In genomic region chr20:19314619-19315018, GRCh38 we compare ENCODE assay signal across 24 cellular contexts.
DNase-seq lines count a peak whose midpoint lies in the region; ATAC-seq and TF ChIP-seq lines count a peak whose summit lies in the region.
"Had no signal": no experiment of that assay in that cellular context is flagged by ENCODE, and none has a peak within 500 bp of the region (broad histone marks: within the 10 kb centered on the region; RNA-seq: fewer than 3 reads in every experiment).

No MANE protein-coding gene starts in this region.

- peaks cover 29 to 43% of the 10 kb centered on the region in 2 donors for H3K4me1 Mint-ChIP-seq in natural killer cell treated with Interleukin-12 subunit alpha and Interleukin-12 subunit beta and Interleukin-15 and Interleukin-18, amount 100 ng/mL, for 72 hours (ENCODE audit: low read depth in 2 of 2)
- no peaks in the 10 kb centered on the region for H3K4me1 Mint-ChIP-seq in stimulated activated effector memory CD8-positive, alpha-beta T cell treated with anti-CD3 and anti-CD28 coated beads, Interleukin-12 subunit alpha, Interleukin-12 subunit beta, amount 100 ng/mL, for 72 hours
- H3K4me1 Mint-ChIP-seq: CD4-positive, alpha-beta memory T cell had no signal

- peak overlapping the region; percentile 60 to 78 for H3K27ac Mint-ChIP-seq in natural killer cell treated with Interleukin-12 subunit alpha and Interleukin-12 subunit beta and Interleukin-15 and Interleukin-18, amount 100 ng/mL, for 72 hours
- H3K27ac Mint-ChIP-seq in stimulated activated effector memory CD8-positive, alpha-beta T cell treated with anti-CD3 and anti-CD28 coated beads, Interleukin-12 subunit alpha, Interleukin-12 subunit beta, amount 100 ng/mL, for 72 hours: no peak overlapping the region
- H3K27ac Mint-ChIP-seq: CD4-positive, alpha-beta memory T cell; GM23338 had no signal

- no peak overlapping the region for H3K4me2 ChIP-seq in osteoblast (ENCODE audit: insufficient read depth, low read length)
- H3K4me2 ChIP-seq: A549, BLaER1, GM23338, PC-9 had no signal

- H3K9me3 Mint-ChIP-seq in natural killer cell treated with Interleukin-12 subunit alpha and Interleukin-12 subunit beta and Interleukin-15 and Interleukin-18, amount 100 ng/mL, for 72 hours: no peaks in the 10 kb centered on the region
- no peaks in the 10 kb centered on the region for H3K9me3 Mint-ChIP-seq in stimulated activated effector memory CD8-positive, alpha-beta T cell treated with anti-CD3 and anti-CD28 coated beads, Interleukin-12 subunit alpha, Interleukin-12 subunit beta, amount 100 ng/mL, for 72 hours
- H3K9me3 Mint-ChIP-seq: GM23338 had no signal

- H3K36me3 ChIP-seq in RWPE2 (ENCODE audit: low read depth): no peaks in the 10 kb centered on the region
- no peaks in the 10 kb centered on the region for H3K36me3 ChIP-seq in ascending aorta
- no peaks in the 10 kb centered on the region for H3K36me3 ChIP-seq in osteoblast (ENCODE audit: insufficient read depth, low read length)
- H3K36me3 ChIP-seq: BLaER1, SJCRH30 had no signal

- peaks cover 0 to under 1% of the 10 kb centered on the region in 2 donors for H3K27me3 Mint-ChIP-seq in natural killer cell treated with Interleukin-12 subunit alpha and Interleukin-12 subunit beta and Interleukin-15 and Interleukin-18, amount 100 ng/mL, for 72 hours

- H3K27me3 ChIP-seq in RWPE2 (ENCODE audit: insufficient read depth, poor library complexity, severe bottlenecking) (no peaks in the 10 kb centered on the region), ascending aorta (no peaks in the 10 kb centered on the region), osteoblast (ENCODE audit: insufficient read depth, low read length) (no peaks in the 10 kb centered on the region)
- H3K27me3 ChIP-seq: BLaER1, SJCRH30 had no signal

- no peaks in the 10 kb centered on the region for H3K79me2 ChIP-seq in osteoblast (ENCODE audit: insufficient read depth, low read length)

- peak overlapping the region; percentile 26 for H3K4me3 Mint-ChIP-seq in natural killer cell treated with Interleukin-12 subunit alpha and Interleukin-12 subunit beta and Interleukin-15 and Interleukin-18, amount 100 ng/mL, for 72 hours
- H3K4me3 Mint-ChIP-seq in stimulated activated effector memory CD8-positive, alpha-beta T cell treated with anti-CD3 and anti-CD28 coated beads, Interleukin-12 subunit alpha, Interleukin-12 subunit beta, amount 100 ng/mL, for 72 hours: no peak overlapping the region
- H3K4me3 Mint-ChIP-seq: CD4-positive, alpha-beta memory T cell; GM23338 had no signal

- intact Hi-C loops in ascending aorta (cut with DNase I): no loop called here

- H3K36me3 Mint-ChIP-seq in natural killer cell treated with Interleukin-12 subunit alpha and Interleukin-12 subunit beta and Interleukin-15 and Interleukin-18, amount 100 ng/mL, for 72 hours: no peaks in the 10 kb centered on the region
- no peaks in the 10 kb centered on the region for H3K36me3 Mint-ChIP-seq in stimulated activated effector memory CD8-positive, alpha-beta T cell treated with anti-CD3 and anti-CD28 coated beads, Interleukin-12 subunit alpha, Interleukin-12 subunit beta, amount 100 ng/mL, for 72 hours
- H3K36me3 Mint-ChIP-seq: CD4-positive, alpha-beta memory T cell had no signal

- ATAC-seq in RWPE2 (ENCODE audit: low read depth) (peak; percentile 85), esophagus mucosa (peak; percentile 86)
- peak; percentile 79 to 85 for ATAC-seq in natural killer cell treated with Interleukin-12 subunit alpha and Interleukin-12 subunit beta and Interleukin-15 and Interleukin-18, amount 100 ng/mL, for 72 hours
- no peak for ATAC-seq in stimulated activated effector memory CD8-positive, alpha-beta T cell treated with anti-CD3 and anti-CD28 coated beads, Interleukin-12 subunit alpha, Interleukin-12 subunit beta, amount 100 ng/mL, for 72 hours
- ATAC-seq: A549, GM23338, HCT116, K562 had no signal

- H3K9me3 ChIP-seq in RWPE2 (ENCODE audit: severe bottlenecking) (no peaks in the 10 kb centered on the region), ascending aorta (no peaks in the 10 kb centered on the region), osteoblast (ENCODE audit: low read depth, low read length) (no peaks in the 10 kb centered on the region)
- H3K9me3 ChIP-seq: A549, BLaER1, SJCRH30 had no signal

- H4K20me1 ChIP-seq in osteoblast (ENCODE audit: insufficient read depth, low read length): no peaks in the 10 kb centered on the region
- H4K20me1 ChIP-seq: BLaER1 had no signal

- H3K4me1 ChIP-seq in RWPE2 (ENCODE audit: insufficient read depth, poor library complexity, severe bottlenecking) (peaks cover 8% of the 10 kb centered on the region), ascending aorta (no peaks in the 10 kb centered on the region), osteoblast (ENCODE audit: insufficient read depth, low read length) (no peaks in the 10 kb centered on the region)
- H3K4me1 ChIP-seq: A549, SJCRH30 had no signal

- no peak overlapping the region for H2AFZ ChIP-seq in osteoblast (ENCODE audit: low read length)
- H2AFZ ChIP-seq: GM23338, PC-9 had no signal

- TF ChIP-seq CTCF in RWPE2 (IDR thresholded peaks at IDR 0.05; ENCODE audit: poor library complexity, severe bottlenecking): no peak
- TF ChIP-seq CTCF in ascending aorta (IDR thresholded peaks at IDR 0.05): no peak
- TF ChIP-seq CTCF in osteoblast (IDR thresholded peaks at IDR 0.05; ENCODE audit: extremely low read depth, low read depth, low read length): no peak

- H3K27ac ChIP-seq in RWPE2 (ENCODE audit: poor library complexity, severe bottlenecking) (no peak overlapping the region), ascending aorta (no peak overlapping the region), osteoblast (ENCODE audit: low read depth, low read length) (no peak overlapping the region)
- H3K27ac ChIP-seq: A549, BLaER1, PC-9, SJCRH30 had no signal

- DNase-seq in Daoy (ENCODE audit: low read depth) (peak; percentile 7), RWPE2 (ENCODE audit: low spot score) (no peak), ascending aorta (ENCODE audit: low spot score in 2 of 2) (no peak), osteoblast (ENCODE audit: insufficient read length, low spot score, missing footprints) (no peak)
- DNase-seq in natural killer cell treated with Interleukin-12 subunit alpha and Interleukin-12 subunit beta and Interleukin-15 and Interleukin-18, amount 100 ng/mL, for 72 hours (ENCODE audit: low spot score): no peak
- no peak for DNase-seq in stimulated activated effector memory CD8-positive, alpha-beta T cell treated with anti-CD3 and anti-CD28 coated beads, Interleukin-12 subunit alpha, Interleukin-12 subunit beta, amount 100 ng/mL, for 72 hours (ENCODE audit: low spot score in 2 of 2)
- DNase-seq in stimulated activated CD4-positive, alpha-beta T cell treated with anti-CD3 and anti-CD28 coated beads, Interleukin-4, amount 100 ng/mL, for 1 hour: no peak
- DNase-seq: CD4-positive, alpha-beta memory T cell; DMS153; GF-D8; NCI-H1417; NCI-H187; NCI-H2107; NCI-H2227 treated with DMSO at 0.1 percent for 48 hours; NCI-H524; NCI-H82; PC-9; SJCRH30 had no signal

- H3K4me3 ChIP-seq in RWPE2 (ENCODE audit: severe bottlenecking) (no peak overlapping the region), ascending aorta (no peak overlapping the region), osteoblast (ENCODE audit: insufficient read depth, low read length) (no peak overlapping the region)
- H3K4me3 ChIP-seq: A549, BLaER1, GM23338, K562, PC-9, SJCRH30 had no signal
